ENCODE assay signal across 7 cellular contexts in genomic region chr19:2302319-2303208, GRCh38. TPM values are rescaled to one million over a fixed set of nuclear protein-coding genes. Genes with fewer than 3 reads are reported as not detected.
DNase-seq lines count a peak whose midpoint lies in the region; TF ChIP-seq lines count a peak whose summit lies in the region.
"Had no signal": no experiment of that assay in that cellular context is flagged by ENCODE, and none has a peak within 500 bp of the region (broad histone marks: within the 10 kb centered on the region; RNA-seq: fewer than 3 reads in every experiment).

No MANE protein-coding gene starts in this region.

- H3F3A ChIP-seq in neural progenitor cell (ENCODE audit: low read depth), result peaks cover 9% of the 10 kb centered on the region

- H3K4me1 ChIP-seq in neural progenitor cell, result peaks cover 6% of the 10 kb centered on the region

- H3K27ac Mint-ChIP-seq in IgD-negative memory B cell, result peak overlapping the region; percentile 87 to 94 (median 93)
- H3K27ac Mint-ChIP-seq in neural progenitor cell, result peak overlapping the region; percentile 69

- H3K27me3 Mint-ChIP-seq in IgD-negative memory B cell (peaks cover 5% of the 10 kb centered on the region), neural progenitor cell (ENCODE audit: insufficient read depth, low read depth) (peaks cover 15% of the 10 kb centered on the region)

- H3K36me3 Mint-ChIP-seq in IgD-negative memory B cell, result peaks cover 2% of the 10 kb centered on the region
- H3K36me3 Mint-ChIP-seq in neural progenitor cell, result no peaks in the 10 kb centered on the region

- H3K79me2 ChIP-seq in neural progenitor cell (ENCODE audit: low read depth), result no peaks in the 10 kb centered on the region

- H3K9ac ChIP-seq in neural progenitor cell, result no peak overlapping the region

- H3K27ac ChIP-seq in neural progenitor cell, result no peak overlapping the region

- no peaks in the 10 kb centered on the region for H3K9me3 Mint-ChIP-seq in IgD-negative memory B cell
- no peaks in the 10 kb centered on the region for H3K9me3 Mint-ChIP-seq in neural progenitor cell

- no peak for TF ChIP-seq CTCF in neural progenitor cell (IDR thresholded peaks at IDR 0.05)

- H3K36me3 ChIP-seq in neural progenitor cell, result no peaks in the 10 kb centered on the region

- DNase-seq in epidermal melanocyte (ENCODE audit: insufficient read length, low spot score) (peak; percentile 40), neural progenitor cell (ENCODE audit: low spot score) (peak; percentile 82), NCI-H1105 (lab: John Stamatoyannopoulos, UW) (no peak), NCI-H2196 (lab: John Stamatoyannopoulos, UW; ENCODE audit: unreplicated experiment) (no peak), HT-29 (ENCODE audit: low spot score) (no peak)
- DNase-seq: foreskin melanocyte had no signal

- H2AFZ ChIP-seq in neural progenitor cell (replicated peaks), result peak overlapping the region; percentile 77

- H3K4me1 Mint-ChIP-seq in IgD-negative memory B cell (peaks cover 11 to 24% (median 12%) of the 10 kb centered on the region in 3 donors), neural progenitor cell (peaks cover 27% of the 10 kb centered on the region)

- peak overlapping the region; percentile 76 for H3K4me2 ChIP-seq in neural progenitor cell

- H3K9me3 ChIP-seq in neural progenitor cell (ENCODE audit: low read depth), result no peaks in the 10 kb centered on the region

- peak overlapping the region; percentile 32 for H3K4me3 ChIP-seq in neural progenitor cell

- H4K20me1 ChIP-seq in neural progenitor cell (ENCODE audit: low read depth), result no peaks in the 10 kb centered on the region

- peak overlapping the region; percentile 78 to 95 (median 82) for H3K4me3 Mint-ChIP-seq in IgD-negative memory B cell
- H3K4me3 Mint-ChIP-seq in neural progenitor cell, result peak overlapping the region; percentile 62

- H3K27me3 ChIP-seq in neural progenitor cell, result peaks cover 41% of the 10 kb centered on the region

RNA-seq across cellular contexts. Expression of gene LINGO3, which starts 5.4 kb away (rescaled TPM):
- polyA plus RNA-seq in IgD-negative memory B cell, result 14.7 TPM
- 1.5 TPM in 1 of 2 replicates, not detected in the other for total RNA-seq in neural progenitor cell (ENCODE audit: low replicate concordance)
- 0.20 TPM in 1 of 2 replicates, not detected in the other for total RNA-seq in HT-29 (2014; rRNA removed; shearing (Covaris generic))

RNA-seq across cellular contexts. Expression of gene PEAK3, which starts 20.6 kb away (rescaled TPM):
- polyA plus RNA-seq in IgD-negative memory B cell, result 0.26 TPM
- not detected in 2 replicates for total RNA-seq in neural progenitor cell (ENCODE audit: low replicate concordance)
- total RNA-seq in HT-29 (2014; rRNA removed; shearing (Covaris generic)), result not detected in 2 replicates

RNA-seq across cellular contexts. Expression of gene LSM7, which starts 25.8 kb away (rescaled TPM):
- 308 TPM for polyA plus RNA-seq in IgD-negative memory B cell
- total RNA-seq in neural progenitor cell (ENCODE audit: low replicate concordance), result 183 and 317 TPM in 2 replicates
- total RNA-seq in HT-29 (2014; rRNA removed; shearing (Covaris generic)), result 276 and 306 TPM in 2 replicates

RNA-seq across cellular contexts. Expression of gene SPPL2B, which starts 25.9 kb away (rescaled TPM):
- polyA plus RNA-seq in IgD-negative memory B cell, result 20.8 TPM
- total RNA-seq in neural progenitor cell (ENCODE audit: low replicate concordance), result 20.7 and 90.9 TPM in 2 replicates
- total RNA-seq in HT-29 (2014; rRNA removed; shearing (Covaris generic)), result 85.0 and 121 TPM in 2 replicates

RNA-seq across cellular contexts. Expression of gene JSRP1, which starts 46.3 kb away (rescaled TPM):
- polyA plus RNA-seq in IgD-negative memory B cell, result 4.3 TPM
- total RNA-seq in neural progenitor cell (ENCODE audit: low replicate concordance), result 0.12 TPM in 1 of 2 replicates, not detected in the other
- total RNA-seq in HT-29 (2014; rRNA removed; shearing (Covaris generic)), result 0.34 and 0.38 TPM in 2 replicates

Comparison
In these comparisons a context has a peak if more than half of its experiments do, and no peak if none do; other contexts are left out.
1. DNase-seq: peak in epidermal melanocyte (single experiment) and neural progenitor cell (single experiment); none in NCI-H1105 (single experiment), NCI-H2196 (single experiment) and HT-29 (single experiment).